ENCODE assay signal across 13 cellular contexts in the genomic region with DNA sequence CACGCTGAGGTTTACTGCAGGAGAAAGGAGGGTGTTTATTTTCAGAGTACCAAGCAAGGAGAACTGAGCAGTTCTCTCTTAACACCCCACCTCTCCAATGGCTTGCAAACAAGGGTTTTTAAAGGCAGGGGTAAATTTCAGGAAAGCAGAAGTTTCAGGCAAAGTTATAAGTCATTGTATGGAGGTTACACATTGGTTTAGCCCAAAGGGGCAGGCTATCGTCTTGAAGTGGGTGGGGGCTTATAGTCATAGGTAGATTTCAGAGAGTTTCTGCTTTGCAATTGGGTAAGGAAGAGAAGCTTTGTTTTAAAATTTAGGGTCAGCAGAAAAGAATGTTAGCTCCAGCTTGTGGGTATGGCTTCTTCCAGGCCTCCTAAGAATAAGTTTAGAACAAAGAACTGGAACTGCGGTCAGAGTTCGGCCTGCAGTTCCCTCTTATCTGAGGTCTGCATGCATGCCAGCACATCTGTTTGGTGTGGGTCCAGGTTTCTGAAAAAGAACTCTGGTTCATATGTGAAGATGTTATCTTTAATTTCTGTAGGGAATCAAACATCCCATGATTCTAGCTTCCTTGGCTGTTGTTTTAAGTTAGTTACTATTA.
DNase-seq lines count a peak whose midpoint lies in the region; ATAC-seq, FAIRE-seq and TF ChIP-seq lines count a peak whose summit lies in the region.
"Had no signal": no experiment of that assay in that cellular context is flagged by ENCODE, and none has a peak within 500 bp of the region (broad histone marks: within the 10 kb centered on the region; RNA-seq: fewer than 3 reads in every experiment).

No MANE protein-coding gene starts in this region.

- H3K27me3 ChIP-seq in IMR-90 (ENCODE audit: control insufficient read depth, insufficient read depth, low read length) (no peaks in the 10 kb centered on the region), endothelial cell of umbilical vein (ENCODE audit: control insufficient read depth in 2 of 2, insufficient read depth in 2 of 2, low read length in 2 of 2) (no peaks in the 10 kb centered on the region)
- H3K27me3 ChIP-seq: ascending aorta, transverse colon had no signal

- in situ Hi-C loops in IMR-90 (cut with MboI; ENCODE audit: low sequenced_read_pairs), result no loop called here

- dilution Hi-C loops in IMR-90 (cut with HindIII; ENCODE audit: low sequenced_read_pairs, unreplicated experiment), result no loop called here
- dilution Hi-C loops in endothelial cell of umbilical vein (cut with MboI; ENCODE audit: extremely low pct_ligation_motif_present, low sequenced_read_pairs), result no loop called here

- no peak overlapping the region for H4K91ac ChIP-seq in IMR-90 (ENCODE audit: insufficient read depth, low read depth, low read length)

- DNase-seq in IMR-90 (peak; percentile 49), T-cell (no peak), endothelial cell of umbilical vein (ENCODE audit: low read depth, low spot score) (peak; percentile 91), NCI-H526 (lab: John Stamatoyannopoulos, UW) (no peak), cerebellar cortex (ENCODE audit: low spot score) (no peak)
- no peak for DNase-seq in natural killer cell treated with Interleukin-12 subunit alpha and Interleukin-12 subunit beta and Interleukin-15 and Interleukin-18, amount 100 ng/mL, for 72 hours (ENCODE audit: low spot score)
- DNase-seq: NCI-H2081 treated with DMSO at 0.1 percent for 48 hours; NK-92 treated with Interleukin-12 subunit alpha and Interleukin-12 subunit beta, amount 100 ng/mL, for 24 hours; transverse colon had no signal

- H3K4me3 ChIP-seq in IMR-90 (ENCODE audit: insufficient read depth, low read depth, low read length) (no peak overlapping the region), endothelial cell of umbilical vein (replicated peaks in 1 of 3; ENCODE audit: insufficient read depth in 1 of 3, low read depth in 1 of 3, low read length in 3 of 3) (no peak overlapping the region)
- H3K4me3 ChIP-seq: ascending aorta, skin epidermis, transverse colon had no signal

- H4K8ac ChIP-seq in IMR-90 (ENCODE audit: low read depth in 2 of 2, low read length in 2 of 2), result peak overlapping the region in 1 of 2 experiments; percentile 36; a peak in 2 of 4 replicates

- H2BK20ac ChIP-seq in IMR-90 (ENCODE audit: low read depth, low read length), result no peak overlapping the region; the same call in 1 of the 2 replicates

- H3K36me3 Mint-ChIP-seq in T-cell, result peaks cover 84% of the 10 kb centered on the region
- peaks cover 56% of the 10 kb centered on the region for H3K36me3 Mint-ChIP-seq in natural killer cell treated with Interleukin-12 subunit alpha and Interleukin-12 subunit beta and Interleukin-15 and Interleukin-18, amount 100 ng/mL, for 72 hours

- BruUV-seq in IMR-90 (replicated peaks; lab: Mats Ljungman, UMichigan) (no TSS peak), endothelial cell of umbilical vein (replicated peaks; lab: Mats Ljungman, UMichigan) (no TSS peak)

- TF ChIP-seq CTCF in IMR-90 (conservative IDR thresholded peaks at IDR 0.05; ENCODE audit: low read depth, low read length), result no peak
- TF ChIP-seq CTCF in endothelial cell of umbilical vein (IDR thresholded peaks at IDR 0.05; ENCODE audit: extremely low read depth in 1 of 2, insufficient read depth in 1 of 2, low read depth in 1 of 2, low read length in 2 of 2), result no peak

- no peaks in the 10 kb centered on the region for H3K79me2 ChIP-seq in endothelial cell of umbilical vein (ENCODE audit: control insufficient read depth, insufficient read depth, low read length)

- no peak overlapping the region for H3K4me2 ChIP-seq in IMR-90 (ENCODE audit: low read depth, low read length)
- no peak overlapping the region for H3K4me2 ChIP-seq in endothelial cell of umbilical vein (ENCODE audit: insufficient read depth, low read length)

- H3K4me3 Mint-ChIP-seq in T-cell, result no peak overlapping the region
- no peak overlapping the region for H3K4me3 Mint-ChIP-seq in natural killer cell treated with Interleukin-12 subunit alpha and Interleukin-12 subunit beta and Interleukin-15 and Interleukin-18, amount 100 ng/mL, for 72 hours
- H3K4me3 Mint-ChIP-seq: T-helper 1 cell treated with Interleukin-12 subunit alpha and Interleukin-12 subunit beta and Interleukin-4 antibody, amounts not matched to agents 30 μg/mL and 1 μg/mL, for 36 hours had no signal

- intact Hi-C loops in IMR-90 (cut with micrococcal nuclease), result no loop called here
- intact Hi-C loops in endothelial cell of umbilical vein (cut with micrococcal nuclease), result loop anchor here (1.0 kb wide), 1 partner anchor 11 kb away; no protein-coding TSS in a partner anchor

- H3K9me3 ChIP-seq in IMR-90 (ENCODE audit: control insufficient read depth, insufficient read depth, low read length) (no peaks in the 10 kb centered on the region), endothelial cell of umbilical vein (replicated peaks; ENCODE audit: control insufficient read depth, insufficient read depth, low read length) (no peaks in the 10 kb centered on the region)
- H3K9me3 ChIP-seq: ascending aorta, transverse colon had no signal

- H3K9ac ChIP-seq in IMR-90 (ENCODE audit: low read depth, low read length), result no peak overlapping the region
- no peak overlapping the region for H3K9ac ChIP-seq in endothelial cell of umbilical vein (replicated peaks; ENCODE audit: extremely low read depth, insufficient read depth, low read length)

- no peaks in the 10 kb centered on the region for H3K9me3 Mint-ChIP-seq in T-cell
- no peaks in the 10 kb centered on the region for H3K9me3 Mint-ChIP-seq in natural killer cell treated with Interleukin-12 subunit alpha and Interleukin-12 subunit beta and Interleukin-15 and Interleukin-18, amount 100 ng/mL, for 72 hours
- H3K9me3 Mint-ChIP-seq: T-helper 1 cell treated with Interleukin-12 subunit alpha and Interleukin-12 subunit beta and Interleukin-4 antibody, amounts not matched to agents 30 μg/mL and 1 μg/mL, for 36 hours had no signal

- no peak overlapping the region for H3K18ac ChIP-seq in IMR-90 (ENCODE audit: low read depth, low read length)

- H3K36me3 ChIP-seq in IMR-90 (ENCODE audit: control insufficient read depth, insufficient read depth, low read length), result no peaks in the 10 kb centered on the region
- H3K36me3 ChIP-seq in endothelial cell of umbilical vein (ENCODE audit: control insufficient read depth in 2 of 2, extremely low read depth in 1 of 2, insufficient read depth in 2 of 2, low read length in 2 of 2), result no peaks in the 10 kb centered on the region
- H3K36me3 ChIP-seq: transverse colon had no signal

- no peak overlapping the region; the same call in 1 of the 2 replicates for H3K14ac ChIP-seq in IMR-90 (replicated peaks; ENCODE audit: low read depth, low read length)

- peaks cover 3 to 19% (median 10%) of the 10 kb centered on the region in 3 donors for H3K4me1 Mint-ChIP-seq in T-cell
- peaks cover 14 to 30% of the 10 kb centered on the region in 2 donors for H3K4me1 Mint-ChIP-seq in natural killer cell treated with Interleukin-12 subunit alpha and Interleukin-12 subunit beta and Interleukin-15 and Interleukin-18, amount 100 ng/mL, for 72 hours (ENCODE audit: low read depth in 2 of 2)

- peak overlapping the region; percentile 40 to 66 for H3K27ac Mint-ChIP-seq in T-cell
- peak overlapping the region; percentile 59 to 79 for H3K27ac Mint-ChIP-seq in natural killer cell treated with Interleukin-12 subunit alpha and Interleukin-12 subunit beta and Interleukin-15 and Interleukin-18, amount 100 ng/mL, for 72 hours
- H3K27ac Mint-ChIP-seq: T-helper 1 cell treated with Interleukin-12 subunit alpha and Interleukin-12 subunit beta and Interleukin-4 antibody, amounts not matched to agents 30 μg/mL and 1 μg/mL, for 36 hours had no signal

- 86% methylated on average over 1 of the region's 4 CpGs; no CpG with 5 or more reads in 1 of the 2 experiments for WGBS in IMR-90 (ENCODE audit: extremely low coverage in 2 of 2, insufficient read length in 1 of 2), 2 experiments

- H4K5ac ChIP-seq in IMR-90 (ENCODE audit: low read depth, low read length), result no peak overlapping the region

- peak overlapping the region; percentile 53 for H3K4ac ChIP-seq in IMR-90 (ENCODE audit: low read depth, low read length)

- H3K4me1 ChIP-seq in IMR-90 (ENCODE audit: control insufficient read depth, insufficient read depth, low read length) (0 out of 2 replicates have a peak, but pooled peaks cover 1% of the 10 kb centered on the region), endothelial cell of umbilical vein (ENCODE audit: control insufficient read depth, extremely low read depth, insufficient read depth, low read length) (peaks cover 8% of the 10 kb centered on the region)

- peak; percentile 22; the same call in 1 of the 2 replicates for ATAC-seq in IMR-90 (ENCODE audit: low read depth)
- ATAC-seq in T-cell (replicated peaks in 1 of 4), result no peak
- no peak for ATAC-seq in natural killer cell treated with Interleukin-12 subunit alpha and Interleukin-12 subunit beta and Interleukin-15 and Interleukin-18, amount 100 ng/mL, for 72 hours
- ATAC-seq in HG02840 (IDR thresholded peaks at IDR 0.05; ENCODE audit: low FRiP score, unreplicated experiment), result no peak

- H2AFZ ChIP-seq in IMR-90 (replicated peaks; ENCODE audit: low read length, poor library complexity) (no peak overlapping the region), endothelial cell of umbilical vein (ENCODE audit: low read depth, low read length) (peak overlapping the region; percentile 15)

- no peak for TF ChIP-seq RAD21 in IMR-90 (IDR thresholded peaks at IDR 0.05; ENCODE audit: low read length)

- H4K20me1 ChIP-seq in IMR-90 (ENCODE audit: insufficient read depth, low read length), result no peaks in the 10 kb centered on the region
- H4K20me1 ChIP-seq in endothelial cell of umbilical vein (replicated peaks; ENCODE audit: control insufficient read depth, extremely low read depth, insufficient read depth, low read length), result no peaks in the 10 kb centered on the region

- 0 out of 2 replicates have a peak overlapping the region, but pooled peaks have one; percentile 11 for H2BK120ac ChIP-seq in IMR-90 (ENCODE audit: low read depth, low read length)

- H3K23ac ChIP-seq in IMR-90 (ENCODE audit: low read depth, low read length), result peak overlapping the region; percentile 46; the same call in 1 of the 2 replicates

- no peak overlapping the region for H3K56ac ChIP-seq in IMR-90 (ENCODE audit: extremely low read depth, insufficient read depth, low read length)

- no peak overlapping the region for H3K27ac ChIP-seq in IMR-90 (ENCODE audit: insufficient read depth, low read length)
- no peak overlapping the region for H3K27ac ChIP-seq in endothelial cell of umbilical vein (ENCODE audit: insufficient read depth, low read depth, low read length)
- H3K27ac ChIP-seq: ascending aorta, skin epidermis, transverse colon had no signal

- FAIRE-seq in endothelial cell of umbilical vein (lab: Jason Lieb, UNC), result peak; percentile 35

- H2AK9ac ChIP-seq in IMR-90 (replicated peaks; ENCODE audit: low read depth, low read length, poor library complexity), result no peak overlapping the region

- no peaks in the 10 kb centered on the region for H3K27me3 Mint-ChIP-seq in T-cell
- no peaks in the 10 kb centered on the region for H3K27me3 Mint-ChIP-seq in natural killer cell treated with Interleukin-12 subunit alpha and Interleukin-12 subunit beta and Interleukin-15 and Interleukin-18, amount 100 ng/mL, for 72 hours

- POLR2A ChIA-PET in IMR-90 (lab: Charles Lee; ENCODE audit: unreplicated experiment), result interaction anchor here (0.6 kb wide), 1 partner anchor 25 kb away, joined by 4 read pairs; no protein-coding TSS in a partner anchor
- POLR2A ChIA-PET in T-cell (lab: Charles Lee), result no interaction called here
- POLR2A ChIA-PET in endothelial cell of umbilical vein (lab: Charles Lee), result interaction anchor here (2.8 kb wide), 1 partner anchor 11 kb away, joined by 8 read pairs; no protein-coding TSS in a partner anchor

- peaks cover 11% of the 10 kb centered on the region for H3K9me1 ChIP-seq in IMR-90 (ENCODE audit: insufficient read depth, low read length)
- no peaks in the 10 kb centered on the region for H3K9me1 ChIP-seq in endothelial cell of umbilical vein (replicated peaks; ENCODE audit: control insufficient read depth, extremely low read depth, insufficient read depth, low read length)

- no peak for TF ChIP-seq POLR2A in IMR-90 (IDR thresholded peaks at IDR 0.05; ENCODE audit: low read depth, low read length)
- TF ChIP-seq POLR2A in endothelial cell of umbilical vein (IDR thresholded peaks at IDR 0.05; ENCODE audit: low read depth, low read length), result no peak

- CTCF ChIA-PET in IMR-90 (lab: Yijun Ruan, JAX), result interaction anchor here (0.7 kb wide), 1 partner anchor 25 kb away, joined by 3 read pairs; no protein-coding TSS in a partner anchor
- CTCF ChIA-PET in T-cell (lab: Charles Lee), result no interaction called here
- CTCF ChIA-PET in endothelial cell of umbilical vein (lab: Charles Lee), result interaction anchor here (0.9 to 7.5 kb wide), 7 partner anchors 10 to 381 kb away, joined by 3 to 37 read pairs (median 5); a partner anchor contains a TSS

- H2BK5ac ChIP-seq in IMR-90 (ENCODE audit: low read depth, low read length, poor library complexity, severe bottlenecking), result no peak overlapping the region

- H3K79me1 ChIP-seq in IMR-90 (ENCODE audit: low read depth in 1 of 2, low read length in 2 of 2), result no peaks in the 10 kb centered on the region

- H2BK15ac ChIP-seq in IMR-90 (ENCODE audit: low read depth, low read length), result no peak overlapping the region

- no peak overlapping the region for H2AK5ac ChIP-seq in IMR-90 (ENCODE audit: low read depth, low read length)

Comparison
In these comparisons a context has a peak if more than half of its experiments do, and no peak if none do; other contexts are left out.
1. DNase-seq: peak in IMR-90 (single experiment) and endothelial cell of umbilical vein (single experiment); none in T-cell (0 of 34), natural killer cell treated with Interleukin-12 subunit alpha and Interleukin-12 subunit beta and Interleukin-15 and Interleukin-18, amount 100 ng/mL, for 72 hours (single experiment), NCI-H526 (0 of 2) and cerebellar cortex (single experiment).
2. CTCF ChIA-PET loops: an anchor here in IMR-90 (0.7 kb wide) and endothelial cell of umbilical vein (0.9 to 7.5 kb wide); none called in T-cell.
3. POLR2A ChIA-PET loops: an anchor here in IMR-90 (0.6 kb wide) and endothelial cell of umbilical vein (2.8 kb wide); none called in T-cell.